8 cellular contexts compared by ENCODE assay signal in genomic region chr20:62025832-62026563, GRCh38. TPM values are rescaled to one million over a fixed set of nuclear protein-coding genes. Genes with fewer than 3 reads are reported as not detected.
DNase-seq lines count a peak whose midpoint lies in the region; ATAC-seq lines count a peak whose summit lies in the region.

No MANE protein-coding gene starts in this region.

- H3K9ac ChIP-seq in subcutaneous abdominal adipose tissue (ENCODE audit: low read length in 5 of 5) = peak overlapping the region in 3 of 5 donors; percentile 11 to 27 (median 15)

- H3K4me3 ChIP-seq in subcutaneous abdominal adipose tissue (ENCODE audit: low read depth in 1 of 5, low read length in 5 of 5) = peak overlapping the region in 3 of 5 donors; percentile 8 to 34 (median 17)

- ATAC-seq in HG03469 (IDR thresholded peaks at IDR 0.05; ENCODE audit: unreplicated experiment) = no peak

- H3K9me3 Mint-ChIP-seq in activated naive CD8-positive, alpha-beta T cell treated with anti-CD3 and anti-CD28 coated beads for 36 hours = no peaks in the 10 kb centered on the region

- peaks cover 9 to 27% (median 24%) of the 10 kb centered on the region in 5 donors for H3K4me1 ChIP-seq in subcutaneous abdominal adipose tissue (ENCODE audit: control insufficient read depth in 5 of 5, insufficient read depth in 5 of 5, low read length in 5 of 5)

- H3K9me3 ChIP-seq in subcutaneous abdominal adipose tissue (ENCODE audit: control insufficient read depth in 5 of 5, low read length in 5 of 5) = no peaks in the 10 kb centered on the region

- no peak overlapping the region for H3K4me3 Mint-ChIP-seq in activated naive CD8-positive, alpha-beta T cell treated with anti-CD3 and anti-CD28 coated beads for 36 hours

- H3K27ac ChIP-seq in subcutaneous abdominal adipose tissue (ENCODE audit: low read depth, low read length) = no peak overlapping the region

- no peaks in the 10 kb centered on the region for H3K27me3 Mint-ChIP-seq in activated naive CD8-positive, alpha-beta T cell treated with anti-CD3 and anti-CD28 coated beads for 36 hours

- H3K36me3 Mint-ChIP-seq in activated naive CD8-positive, alpha-beta T cell treated with anti-CD3 and anti-CD28 coated beads for 36 hours = peaks cover 4% of the 10 kb centered on the region

- H3K27me3 ChIP-seq in subcutaneous abdominal adipose tissue (ENCODE audit: control insufficient read depth in 5 of 5, insufficient read depth in 4 of 5, low read length in 5 of 5) = no peaks in the 10 kb centered on the region

- H3K36me3 ChIP-seq in subcutaneous abdominal adipose tissue (ENCODE audit: control insufficient read depth in 5 of 5, insufficient read depth in 5 of 5, low read length in 5 of 5) = no peaks in the 10 kb centered on the region

- DNase-seq in NCI-H82 (lab: John Stamatoyannopoulos, UW) (peak; percentile 20), NCI-H82 treated with DMSO at 0.1 percent for 48 hours (lab: John Stamatoyannopoulos, UW; ENCODE audit: unreplicated experiment) (no peak), inferior parietal cortex (ENCODE audit: extremely low spot score) (peak; percentile 36), DMS53 (lab: John Stamatoyannopoulos, UW) (no peak), NCI-H1436 (lab: John Stamatoyannopoulos, UW) (no peak)
- DNase-seq in activated naive CD8-positive, alpha-beta T cell treated with anti-CD3 and anti-CD28 coated beads for 36 hours = peak; percentile 18

- peaks cover 26% of the 10 kb centered on the region for H3K4me1 Mint-ChIP-seq in activated naive CD8-positive, alpha-beta T cell treated with anti-CD3 and anti-CD28 coated beads for 36 hours

- peak overlapping the region; percentile 58 for H3K27ac Mint-ChIP-seq in activated naive CD8-positive, alpha-beta T cell treated with anti-CD3 and anti-CD28 coated beads for 36 hours

RNA-seq across cellular contexts. Expression of gene TAF4, which starts 39.7 kb away (rescaled TPM):
- total RNA-seq in activated naive CD8-positive, alpha-beta T cell treated with anti-CD3 and anti-CD28 coated beads for 36 hours = 10 to 100 TPM; 15.2 to 16.4 TPM

Comparison
In these comparisons a context has a peak if more than half of its experiments do, and no peak if none do; other contexts are left out.
1. DNase-seq: peak in NCI-H82 (single experiment), activated naive CD8-positive, alpha-beta T cell treated with anti-CD3 and anti-CD28 coated beads for 36 hours (single experiment) and inferior parietal cortex (single experiment); none in NCI-H82 treated with DMSO at 0.1 percent for 48 hours (single experiment), DMS53 (single experiment) and NCI-H1436 (single experiment).